ENCODE assay signal across 17 cellular contexts in the genomic region with DNA sequence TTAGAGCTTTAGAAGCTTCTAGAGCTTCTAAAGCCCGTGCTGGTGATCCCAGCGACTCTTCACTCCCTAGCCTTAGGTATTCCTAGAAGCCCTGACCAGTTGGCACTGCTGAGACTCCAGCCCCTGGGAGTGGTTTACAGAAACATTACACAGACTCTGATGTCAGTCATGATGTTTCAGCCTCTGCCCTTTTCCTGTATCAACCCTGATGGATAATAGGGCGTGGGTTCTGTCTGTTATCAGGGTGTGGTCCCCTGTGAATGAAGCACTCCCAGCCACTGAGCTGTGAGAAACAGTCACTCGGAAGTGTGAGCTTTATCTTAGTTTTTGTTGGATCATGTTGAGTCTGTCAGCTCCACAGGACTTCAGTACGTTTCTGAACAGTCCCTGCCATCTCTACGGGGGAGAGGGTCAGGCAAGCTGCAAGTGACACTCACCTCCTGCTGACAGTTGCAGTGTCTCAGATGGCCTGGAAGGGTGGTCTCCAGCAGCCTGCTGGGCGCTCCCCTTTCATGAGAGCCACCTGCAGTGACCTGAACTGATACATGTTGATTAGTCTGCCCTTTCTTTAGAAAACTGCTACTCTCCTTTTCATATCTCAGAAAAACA. TPM values are rescaled to one million over a fixed set of nuclear protein-coding genes. Genes with fewer than 3 reads are reported as not detected.
DNase-seq lines count a peak whose midpoint lies in the region; ATAC-seq and TF ChIP-seq lines count a peak whose summit lies in the region.
"Had no signal": no experiment of that assay in that cellular context is flagged by ENCODE, and none has a peak within 500 bp of the region (broad histone marks: within the 10 kb centered on the region; RNA-seq: fewer than 3 reads in every experiment).

No MANE protein-coding gene starts in this region.

- H3K9me3 ChIP-seq in lower lobe of right lung (no peaks in the 10 kb centered on the region), aorta (ENCODE audit: control insufficient read depth, low read length) (no peaks in the 10 kb centered on the region)
- H3K9me3 ChIP-seq: right lobe of liver, thoracic aorta had no signal

- no peak for TF ChIP-seq CTCF in lower lobe of right lung (IDR thresholded peaks at IDR 0.05)

- H3K4me1 ChIP-seq in lower lobe of right lung (peaks cover 6% of the 10 kb centered on the region), aorta (ENCODE audit: control insufficient read depth in 1 of 2, insufficient read depth in 2 of 2, low read length in 2 of 2) (no peaks in the 10 kb centered on the region)
- H3K4me1 ChIP-seq: neural progenitor cell, right lobe of liver had no signal

- no peak overlapping the region for H3K4me3 ChIP-seq in lower lobe of right lung
- H3K4me3 ChIP-seq in aorta (ENCODE audit: low read length in 2 of 2), result no peak overlapping the region
- H3K4me3 ChIP-seq: dorsolateral prefrontal cortex, neural progenitor cell, right lobe of liver, thoracic aorta had no signal

- H3K27ac ChIP-seq in epithelial cell of prostate (peak overlapping the region; percentile 43), lower lobe of right lung (no peak overlapping the region), aorta (ENCODE audit: low read depth in 1 of 2, low read length in 2 of 2) (no peak overlapping the region)
- H3K27ac ChIP-seq: C4-2B, neural progenitor cell, right lobe of liver, thoracic aorta, WERI-Rb-1 had no signal

- peaks cover under 1% of the 10 kb centered on the region for H3K4me1 Mint-ChIP-seq in activated T-cell treated with anti-CD3 and anti-CD28 coated beads, Interleukin-2, amount 50 U/mL, for 24 hours (ENCODE audit: low read depth)

- no peak for DNase-seq in activated T-cell treated with anti-CD3 and anti-CD28 coated beads, Interleukin-2, amount 50 U/mL, for 24 hours
- DNase-seq in activated T-cell treated with anti-CD3 and anti-CD28 coated beads for 4 hours (no peak), epithelial cell of prostate (ENCODE audit: low read depth, low spot score) (peak; percentile 22), lower lobe of right lung (no peak), aorta (no peak)
- DNase-seq in central memory CD4-positive, alpha-beta T cell, result no peak
- DNase-seq: 8988T, dorsolateral prefrontal cortex, NCI-H1694, NCI-H510A, right lobe of liver, WERI-Rb-1 had no signal

- H3K27ac Mint-ChIP-seq in activated T-cell treated with anti-CD3 and anti-CD28 coated beads, Interleukin-2, amount 50 U/mL, for 24 hours, result peak overlapping the region; percentile 24
- H3K27ac Mint-ChIP-seq: neural progenitor cell had no signal

- H3K36me3 ChIP-seq in lower lobe of right lung (peaks cover 99% of the 10 kb centered on the region), aorta (ENCODE audit: control insufficient read depth in 1 of 2, insufficient read depth in 2 of 2, low read length in 1 of 2) (peaks cover 16 to 17% of the 10 kb centered on the region in 2 donors)

- no peaks in the 10 kb centered on the region for H3K27me3 Mint-ChIP-seq in activated T-cell treated with anti-CD3 and anti-CD28 coated beads, Interleukin-2, amount 50 U/mL, for 24 hours

- peaks cover 100% of the 10 kb centered on the region for H3K36me3 Mint-ChIP-seq in activated T-cell treated with anti-CD3 and anti-CD28 coated beads, Interleukin-2, amount 50 U/mL, for 24 hours (ENCODE audit: low read depth)

- intact Hi-C loops in lower lobe of right lung (cut with DNase I), result no loop called here
- intact Hi-C loops in aorta (cut with DNase I), result no loop called here

- whole genome bisulfite sequencing in aorta, 2 donors, result 55 to 56% methylated on average over 7 of the region's 7 CpGs

- no peaks in the 10 kb centered on the region for H3K9me3 Mint-ChIP-seq in activated T-cell treated with anti-CD3 and anti-CD28 coated beads, Interleukin-2, amount 50 U/mL, for 24 hours
- H3K9me3 Mint-ChIP-seq: neural progenitor cell had no signal

- no peak overlapping the region for H3K4me3 Mint-ChIP-seq in activated T-cell treated with anti-CD3 and anti-CD28 coated beads, Interleukin-2, amount 50 U/mL, for 24 hours
- H3K4me3 Mint-ChIP-seq: neural progenitor cell had no signal

- H3K27me3 ChIP-seq in lower lobe of right lung (ENCODE audit: low read depth) (no peaks in the 10 kb centered on the region), aorta (ENCODE audit: control insufficient read depth in 1 of 2, insufficient read depth in 2 of 2, low read length in 1 of 2) (no peaks in the 10 kb centered on the region)
- H3K27me3 ChIP-seq: dorsolateral prefrontal cortex, neural progenitor cell, right lobe of liver had no signal

- peak; percentile 29 to 41 for ATAC-seq in lower lobe of right lung
- ATAC-seq in aorta (ENCODE audit: low FRiP score), result peak; percentile 33
- no peak for ATAC-seq in GM21381 (IDR thresholded peaks at IDR 0.05; ENCODE audit: unreplicated experiment)
- ATAC-seq in SK-N-SH treated with all-trans-retinoic acid at 6 μM for 48 hours, result no peak

TF ChIP-seq in SK-N-SH treated with all-trans-retinoic acid at 6 μM for 48 hours, 23 proteins besides CTCF, POLR2A, EP300 and RAD21 (continues in another document):
- TF ChIP-seq ZFP3 (CRISPR knock-in tag; IDR thresholded peaks at IDR 0.05), result no peak
- TF ChIP-seq BACH2 (CRISPR knock-in tag; IDR thresholded peaks at IDR 0.05; ENCODE audit: borderline replicate concordance), result no peak
- no peak for TF ChIP-seq GLIS3 (CRISPR knock-in tag; IDR thresholded peaks at IDR 0.05)
- no peak for TF ChIP-seq PPARA (CRISPR knock-in tag; IDR thresholded peaks at IDR 0.05; ENCODE audit: borderline replicate concordance)
- no peak for TF ChIP-seq RARB (CRISPR knock-in tag; IDR thresholded peaks at IDR 0.05)
- TF ChIP-seq, protein P1, sequence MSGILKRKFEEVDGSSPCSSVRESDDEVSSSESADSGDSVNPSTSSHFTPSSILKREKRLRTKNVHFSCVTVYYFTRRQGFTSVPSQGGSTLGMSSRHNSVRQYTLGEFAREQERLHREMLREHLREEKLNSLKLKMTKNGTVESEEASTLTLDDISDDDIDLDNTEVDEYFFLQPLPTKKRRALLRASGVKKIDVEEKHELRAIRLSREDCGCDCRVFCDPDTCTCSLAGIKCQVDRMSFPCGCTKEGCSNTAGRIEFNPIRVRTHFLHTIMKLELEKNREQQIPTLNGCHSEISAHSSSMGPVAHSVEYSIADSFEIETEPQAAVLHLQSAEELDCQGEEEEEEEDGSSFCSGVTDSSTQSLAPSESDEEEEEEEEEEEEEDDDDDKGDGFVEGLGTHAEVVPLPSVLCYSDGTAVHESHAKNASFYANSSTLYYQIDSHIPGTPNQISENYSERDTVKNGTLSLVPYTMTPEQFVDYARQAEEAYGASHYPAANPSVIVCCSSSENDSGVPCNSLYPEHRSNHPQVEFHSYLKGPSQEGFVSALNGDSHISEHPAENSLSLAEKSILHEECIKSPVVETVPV (CRISPR knock-in tag; IDR thresholded peaks at IDR 0.05), result no peak
- TF ChIP-seq TOX (CRISPR knock-in tag; IDR thresholded peaks at IDR 0.05; ENCODE audit: borderline replicate concordance), result no peak
- no peak for TF ChIP-seq CSDC2 (CRISPR knock-in tag; IDR thresholded peaks at IDR 0.05)
- TF ChIP-seq ZNF8 (CRISPR knock-in tag; IDR thresholded peaks at IDR 0.05), result no peak
- TF ChIP-seq, protein P2, sequence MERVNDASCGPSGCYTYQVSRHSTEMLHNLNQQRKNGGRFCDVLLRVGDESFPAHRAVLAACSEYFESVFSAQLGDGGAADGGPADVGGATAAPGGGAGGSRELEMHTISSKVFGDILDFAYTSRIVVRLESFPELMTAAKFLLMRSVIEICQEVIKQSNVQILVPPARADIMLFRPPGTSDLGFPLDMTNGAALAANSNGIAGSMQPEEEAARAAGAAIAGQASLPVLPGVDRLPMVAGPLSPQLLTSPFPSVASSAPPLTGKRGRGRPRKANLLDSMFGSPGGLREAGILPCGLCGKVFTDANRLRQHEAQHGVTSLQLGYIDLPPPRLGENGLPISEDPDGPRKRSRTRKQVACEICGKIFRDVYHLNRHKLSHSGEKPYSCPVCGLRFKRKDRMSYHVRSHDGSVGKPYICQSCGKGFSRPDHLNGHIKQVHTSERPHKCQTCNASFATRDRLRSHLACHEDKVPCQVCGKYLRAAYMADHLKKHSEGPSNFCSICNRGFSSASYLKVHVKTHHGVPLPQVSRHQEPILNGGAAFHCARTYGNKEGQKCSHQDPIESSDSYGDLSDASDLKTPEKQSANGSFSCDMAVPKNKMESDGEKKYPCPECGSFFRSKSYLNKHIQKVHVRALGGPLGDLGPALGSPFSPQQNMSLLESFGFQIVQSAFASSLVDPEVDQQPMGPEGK (CRISPR knock-in tag; IDR thresholded peaks at IDR 0.05; ENCODE audit: borderline replicate concordance), result no peak
- TF ChIP-seq TCF4 (CRISPR knock-in tag; IDR thresholded peaks at IDR 0.05; ENCODE audit: borderline replicate concordance), result no peak
- no peak for TF ChIP-seq ZC3H10 (CRISPR knock-in tag; IDR thresholded peaks at IDR 0.05)
- TF ChIP-seq ISL1 (CRISPR knock-in tag; IDR thresholded peaks at IDR 0.05), result no peak
- no peak for TF ChIP-seq ZNF565 (CRISPR knock-in tag; conservative IDR thresholded peaks at IDR 0.05; ENCODE audit: low read depth)
- TF ChIP-seq, protein P3, sequence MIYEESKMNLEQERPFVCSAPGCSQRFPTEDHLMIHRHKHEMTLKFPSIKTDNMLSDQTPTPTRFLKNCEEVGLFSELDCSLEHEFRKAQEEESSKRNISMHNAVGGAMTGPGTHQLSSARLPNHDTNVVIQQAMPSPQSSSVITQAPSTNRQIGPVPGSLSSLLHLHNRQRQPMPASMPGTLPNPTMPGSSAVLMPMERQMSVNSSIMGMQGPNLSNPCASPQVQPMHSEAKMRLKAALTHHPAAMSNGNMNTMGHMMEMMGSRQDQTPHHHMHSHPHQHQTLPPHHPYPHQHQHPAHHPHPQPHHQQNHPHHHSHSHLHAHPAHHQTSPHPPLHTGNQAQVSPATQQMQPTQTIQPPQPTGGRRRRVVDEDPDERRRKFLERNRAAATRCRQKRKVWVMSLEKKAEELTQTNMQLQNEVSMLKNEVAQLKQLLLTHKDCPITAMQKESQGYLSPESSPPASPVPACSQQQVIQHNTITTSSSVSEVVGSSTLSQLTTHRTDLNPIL (CRISPR knock-in tag; IDR thresholded peaks at IDR 0.05; ENCODE audit: low read depth), result no peak
- no peak for TF ChIP-seq OSR1 (CRISPR knock-in tag; IDR thresholded peaks at IDR 0.05)

RNA-seq across cellular contexts. Expression of a gene that starts 12.8 kb away (rescaled TPM):
- total RNA-seq in lower lobe of right lung (55.2 TPM), aorta (10 to 100 TPM; 57.1 to 62.9 TPM)
- polyA plus RNA-seq in aorta, result 10 to 100 TPM; 23.4 to 32.1 TPM

RNA-seq across cellular contexts. Expression of a gene that starts 43.3 kb away (rescaled TPM):
- total RNA-seq in lower lobe of right lung (not detected), aorta (1 to 10 TPM in 1 of 2 donors, not detected in 1; 1.4 TPM)
- polyA plus RNA-seq in aorta, result under 1 TPM in 1 of 2 donors, not detected in 1; 0.84 TPM
- total RNA-seq: thoracic aorta had no signal

Comparison
In these comparisons a context has a peak if more than half of its experiments do, and no peak if none do; other contexts are left out.
1. ATAC-seq: peak in lower lobe of right lung (2 of 2) and aorta (single experiment); none in GM21381 (single experiment) and SK-N-SH treated with all-trans-retinoic acid at 6 μM for 48 hours (single experiment).